24 cellular contexts compared by ENCODE assay signal in the genomic region with DNA sequence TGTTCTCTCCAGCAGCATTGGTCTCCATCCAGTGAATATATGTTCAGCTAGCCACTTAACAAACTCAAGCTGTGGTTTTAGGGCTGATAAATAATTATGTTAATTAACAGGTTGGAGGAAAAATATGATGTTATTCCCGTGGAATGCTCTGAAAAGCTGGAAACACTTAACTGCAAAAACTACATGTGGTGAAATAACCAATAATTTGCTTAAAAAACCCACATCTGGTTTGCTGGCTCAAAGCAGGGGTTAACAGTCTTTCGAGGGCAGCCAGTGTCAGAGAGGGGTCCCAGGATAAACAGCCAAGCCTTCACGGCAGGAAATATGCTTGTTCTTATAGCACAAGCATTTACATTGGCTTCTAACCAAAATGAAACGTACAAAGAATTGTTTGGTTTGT.
A peak's percentile ranks its signal among the peaks of the same experiment; 100 is the strongest.
DNase-seq lines count a peak whose midpoint lies in the region; ATAC-seq, FAIRE-seq and TF ChIP-seq lines count a peak whose summit lies in the region.
"Had no signal": no experiment of that assay in that cellular context is flagged by ENCODE, and none has a peak within 500 bp of the region (broad histone marks: within the 10 kb centered on the region; RNA-seq: fewer than 3 reads in every experiment).

No MANE protein-coding gene starts in this region.

- no peak for ATAC-seq in GM18517 (IDR thresholded peaks at IDR 0.05; ENCODE audit: unreplicated experiment)
- ATAC-seq: activated CD8-positive, alpha-beta T cell treated with anti-CD3 and anti-CD28 coated beads for 36 hours; heart left ventricle; HepG2; stimulated activated memory B cell treated with anti-CD40 and anti-IgM and Interleukin-4, amounts not matched to agents 10 μg/mL and 1 μg/mL and 100 μg/mL, for 72 hours; WTC11 had no signal

- H3K27me3 ChIP-seq in GM23248 (replicated peaks; ENCODE audit: insufficient read depth) (no peaks in the 10 kb centered on the region), uterus (no peaks in the 10 kb centered on the region)
- H3K27me3 ChIP-seq: SJSA1 had no signal

- peak overlapping the region; percentile 36; the same call in 1 of the 2 replicates for H2AFZ ChIP-seq in GM23248

- H3K79me2 ChIP-seq in GM23248 (ENCODE audit: insufficient read depth) = no peaks in the 10 kb centered on the region

- H3F3A ChIP-seq in GM23248 (ENCODE audit: insufficient read depth) = peaks cover 21% of the 10 kb centered on the region; the same call in 1 of the 2 replicates

- H3K27ac ChIP-seq in GM23248 (no peak overlapping the region), uterus (peak overlapping the region; percentile 44 to 57)
- H3K27ac ChIP-seq: heart left ventricle, SJSA1, thoracic aorta had no signal

- no peak overlapping the region for H3K9ac ChIP-seq in GM23248

- H3K36me3 ChIP-seq in GM23248 (ENCODE audit: low read depth) = no peaks in the 10 kb centered on the region
- H3K36me3 ChIP-seq in uterus = no peaks in the 10 kb centered on the region
- H3K36me3 ChIP-seq: heart left ventricle, SJSA1, thoracic aorta had no signal

- H3K9me2 ChIP-seq in GM23248 (ENCODE audit: insufficient read depth) = no peaks in the 10 kb centered on the region

- H3K4me3 Mint-ChIP-seq in activated CD4-positive, alpha-beta T cell treated with anti-CD3 and anti-CD28 coated beads, Interleukin-2, amount 10 ng/mL, durations not matched to agents 24 days and 14 days = no peak overlapping the region
- H3K4me3 Mint-ChIP-seq: activated CD8-positive, alpha-beta T cell treated with anti-CD3 and anti-CD28 coated beads for 36 hours; brain; stimulated activated memory B cell treated with anti-CD40 and anti-IgM and Interleukin-4, amounts not matched to agents 10 μg/mL and 1 μg/mL and 100 μg/mL, for 72 hours; T-helper 2 cell treated with Interferon-gamma antibody and Interleukin-4, amounts not matched to agents 5 μg/mL and 100 μg/mL, for 36 hours; WTC11 had no signal

- no peaks in the 10 kb centered on the region for H4K20me1 ChIP-seq in GM23248 (ENCODE audit: insufficient read depth)

- no peaks in the 10 kb centered on the region for H3K36me3 Mint-ChIP-seq in activated CD4-positive, alpha-beta T cell treated with anti-CD3 and anti-CD28 coated beads, Interleukin-2, amount 10 ng/mL, durations not matched to agents 24 days and 14 days (ENCODE audit: low read depth)
- H3K36me3 Mint-ChIP-seq: brain; stimulated activated memory B cell treated with anti-CD40 and anti-IgM and Interleukin-4, amounts not matched to agents 10 μg/mL and 1 μg/mL and 100 μg/mL, for 72 hours; WTC11 had no signal

- intact Hi-C loops in uterus (cut with DNase I; ENCODE audit: low total_unique reads) = no loop called here
- intact Hi-C loops in activated CD4-positive, alpha-beta T cell treated with anti-CD3 and anti-CD28 coated beads, Interleukin-2, amount 10 ng/mL, durations not matched to agents 24 days and 14 days (cut with micrococcal nuclease) = no loop called here

- H3K9me3 ChIP-seq in GM23248 (ENCODE audit: low read depth) (no peaks in the 10 kb centered on the region), uterus (no peaks in the 10 kb centered on the region)
- H3K9me3 ChIP-seq: heart left ventricle, SJSA1, thoracic aorta had no signal

- TF ChIP-seq CTCF in uterus (IDR thresholded peaks at IDR 0.05) = no peak

- H3K27me3 Mint-ChIP-seq in activated CD4-positive, alpha-beta T cell treated with anti-CD3 and anti-CD28 coated beads, Interleukin-2, amount 10 ng/mL, durations not matched to agents 24 days and 14 days = peaks cover 2% of the 10 kb centered on the region
- H3K27me3 Mint-ChIP-seq: stimulated activated memory B cell treated with anti-CD40 and anti-IgM and Interleukin-4, amounts not matched to agents 10 μg/mL and 1 μg/mL and 100 μg/mL, for 72 hours had no signal

- DNase-seq in GM23248 = peak; percentile 34
- peak; percentile 55 for DNase-seq in astrocyte of the hippocampus (ENCODE audit: low read depth, low spot score)
- DNase-seq in fibroblast of the conjunctiva (ENCODE audit: low read depth) = peak; percentile 94
- DNase-seq in uterus = no peak
- no peak for DNase-seq in RCC 7860 (ENCODE audit: low spot score)
- DNase-seq in activated CD4-positive, alpha-beta T cell treated with anti-CD3 and anti-CD28 coated beads, Interleukin-2, amount 10 ng/mL, durations not matched to agents 24 days and 14 days = no peak
- DNase-seq: activated CD8-positive, alpha-beta T cell treated with anti-CD3 and anti-CD28 coated beads for 36 hours; activated naive CD4-positive, alpha-beta T cell; activated T-cell treated with anti-CD3 and anti-CD28 coated beads, Interleukin-2, amount 50 U/mL, for 1 hour; C1 segment of cervical spinal cord; erythroblast; heart left ventricle; NCI-H146; NCI-H774; OCI-M1 had no signal

- no peaks in the 10 kb centered on the region for H3K9me3 Mint-ChIP-seq in activated CD4-positive, alpha-beta T cell treated with anti-CD3 and anti-CD28 coated beads, Interleukin-2, amount 10 ng/mL, durations not matched to agents 24 days and 14 days
- H3K9me3 Mint-ChIP-seq: activated CD8-positive, alpha-beta T cell treated with anti-CD3 and anti-CD28 coated beads for 36 hours; T-helper 2 cell treated with Interferon-gamma antibody and Interleukin-4, amounts not matched to agents 5 μg/mL and 100 μg/mL, for 36 hours; WTC11 had no signal

- FAIRE-seq in RCC 7860 (lab: Jason Lieb, UNC) = no peak
- FAIRE-seq: H54, HepG2 had no signal

- no peaks in the 10 kb centered on the region for H3K4me1 Mint-ChIP-seq in activated CD4-positive, alpha-beta T cell treated with anti-CD3 and anti-CD28 coated beads, Interleukin-2, amount 10 ng/mL, durations not matched to agents 24 days and 14 days
- H3K4me1 Mint-ChIP-seq: stimulated activated memory B cell treated with anti-CD40 and anti-IgM and Interleukin-4, amounts not matched to agents 10 μg/mL and 1 μg/mL and 100 μg/mL, for 72 hours had no signal

- no peak for TF ChIP-seq POLR2A in uterus (IDR thresholded peaks at IDR 0.05)

- in situ Hi-C loops in GM23248 (cut with MboI) = no loop called here

- H3K4me2 ChIP-seq in GM23248 (ENCODE audit: unreplicated experiment) = peak overlapping the region; percentile 54

- H3K4me3 ChIP-seq in GM23248 = peak overlapping the region; percentile 29; the same call in 1 of the 2 replicates
- H3K4me3 ChIP-seq in uterus = no peak overlapping the region
- H3K4me3 ChIP-seq: heart left ventricle, SJSA1, thoracic aorta had no signal

- no peak overlapping the region for H3K27ac Mint-ChIP-seq in activated CD4-positive, alpha-beta T cell treated with anti-CD3 and anti-CD28 coated beads, Interleukin-2, amount 10 ng/mL, durations not matched to agents 24 days and 14 days
- H3K27ac Mint-ChIP-seq: activated CD8-positive, alpha-beta T cell treated with anti-CD3 and anti-CD28 coated beads for 36 hours; brain; stimulated activated memory B cell treated with anti-CD40 and anti-IgM and Interleukin-4, amounts not matched to agents 10 μg/mL and 1 μg/mL and 100 μg/mL, for 72 hours; T-helper 2 cell treated with Interferon-gamma antibody and Interleukin-4, amounts not matched to agents 5 μg/mL and 100 μg/mL, for 36 hours; WTC11 had no signal

- 1 to 3% methylated on average over 4 of the region's 4 CpGs for WGBS in GM23248 (ENCODE audit: low coverage in 1 of 2, low lambda C conversion rate in 2 of 2, missing lambda C conversion rate in 2 of 2), 2 experiments

- H3K4me1 ChIP-seq in GM23248 (ENCODE audit: insufficient read depth) (peaks cover 39% of the 10 kb centered on the region), uterus (no peaks in the 10 kb centered on the region)
- H3K4me1 ChIP-seq: heart left ventricle had no signal

Comparison
In these comparisons a context has a peak if more than half of its experiments do, and no peak if none do; other contexts are left out.
1. DNase-seq: peak in GM23248 (single experiment), astrocyte of the hippocampus (single experiment) and fibroblast of the conjunctiva (single experiment); none in uterus (0 of 2), RCC 7860 (single experiment) and activated CD4-positive, alpha-beta T cell treated with anti-CD3 and anti-CD28 coated beads, Interleukin-2, amount 10 ng/mL, durations not matched to agents 24 days and 14 days (single experiment).